Comparison of ENCODE assay signal across 15 cellular contexts in genomic region chr6:10138917-10139316, GRCh38.
DNase-seq lines count a peak whose midpoint lies in the region; ATAC-seq and TF ChIP-seq lines count a peak whose summit lies in the region.
"Had no signal": no experiment of that assay in that cellular context is flagged by ENCODE, and none has a peak within 500 bp of the region (broad histone marks: within the 10 kb centered on the region; RNA-seq: fewer than 3 reads in every experiment).

No MANE protein-coding gene starts in this region.

- no peaks in the 10 kb centered on the region for H3K4me1 Mint-ChIP-seq in activated T-helper 1 cell treated with anti-CD3 and anti-CD28 coated beads, Interleukin-12 subunit alpha, Interleukin-12 subunit beta, Interleukin-2, Interleukin-4 antibody, amounts not matched to agents 30 ng/mL and 10 ng/mL and 1 ng/mL, durations not matched to agents 14 hours and 24 hours and 36 hours (ENCODE audit: low read depth)
- H3K4me1 Mint-ChIP-seq in activated T-cell treated with anti-CD3 and anti-CD28 coated beads, Interleukin-2, amount 50 U/mL, for 4 hours (ENCODE audit: low read depth): no peaks in the 10 kb centered on the region

- POLR2A ChIA-PET in IMR-90 (lab: Charles Lee; ENCODE audit: unreplicated experiment) (no interaction called here), RWPE1 (lab: Yijun Ruan, JAX; ENCODE audit: low non-redundant PET) (interaction anchor here (0.7 kb wide), 1 partner anchor 276 kb away, joined by 5 read pairs; the partner anchor contains the start of gene TFAP2A)

- H3K27me3 ChIP-seq in IMR-90 (ENCODE audit: control insufficient read depth, insufficient read depth, low read length): no peaks in the 10 kb centered on the region
- no peaks in the 10 kb centered on the region for H3K27me3 ChIP-seq in foreskin keratinocyte

- TF ChIP-seq RAD21 in IMR-90 (IDR thresholded peaks at IDR 0.05; ENCODE audit: low read length): no peak

- H3K4me3 ChIP-seq in IMR-90 (ENCODE audit: insufficient read depth, low read depth, low read length): no peak overlapping the region

- H3K4me2 ChIP-seq in IMR-90 (ENCODE audit: low read depth, low read length): no peak overlapping the region
- H3K4me2 ChIP-seq: SK-N-SH had no signal

- H2AK9ac ChIP-seq in IMR-90 (replicated peaks; ENCODE audit: low read depth, low read length, poor library complexity): no peak overlapping the region

- H2BK15ac ChIP-seq in IMR-90 (ENCODE audit: low read depth, low read length): no peak overlapping the region

- dilution Hi-C loops in IMR-90 (cut with HindIII; ENCODE audit: low sequenced_read_pairs, unreplicated experiment): no loop called here

- H3K36me3 Mint-ChIP-seq in activated T-helper 1 cell treated with anti-CD3 and anti-CD28 coated beads, Interleukin-12 subunit alpha, Interleukin-12 subunit beta, Interleukin-2, Interleukin-4 antibody, amounts not matched to agents 30 ng/mL and 10 ng/mL and 1 ng/mL, durations not matched to agents 14 hours and 24 hours and 36 hours (ENCODE audit: low read depth): no peaks in the 10 kb centered on the region
- H3K36me3 Mint-ChIP-seq in activated T-cell treated with anti-CD3 and anti-CD28 coated beads, Interleukin-2, amount 50 U/mL, for 4 hours (ENCODE audit: insufficient read depth): no peaks in the 10 kb centered on the region
- H3K36me3 Mint-ChIP-seq: brain had no signal

- no peak overlapping the region for H3K27ac Mint-ChIP-seq in activated T-helper 1 cell treated with anti-CD3 and anti-CD28 coated beads, Interleukin-12 subunit alpha, Interleukin-12 subunit beta, Interleukin-2, Interleukin-4 antibody, amounts not matched to agents 30 ng/mL and 10 ng/mL and 1 ng/mL, durations not matched to agents 14 hours and 24 hours and 36 hours
- H3K27ac Mint-ChIP-seq: brain had no signal

- TF ChIP-seq POLR2A in IMR-90 (IDR thresholded peaks at IDR 0.05; ENCODE audit: low read depth, low read length): no peak

- no peak overlapping the region for H2AFZ ChIP-seq in IMR-90 (replicated peaks; ENCODE audit: low read length, poor library complexity)

- no peak overlapping the region for H3K14ac ChIP-seq in IMR-90 (replicated peaks; ENCODE audit: low read depth, low read length)

- no peak overlapping the region for H2BK120ac ChIP-seq in IMR-90 (ENCODE audit: low read depth, low read length)

- H4K20me1 ChIP-seq in IMR-90 (ENCODE audit: insufficient read depth, low read length): no peaks in the 10 kb centered on the region

- no peak overlapping the region for H4K5ac ChIP-seq in IMR-90 (ENCODE audit: low read depth, low read length)

- H4K8ac ChIP-seq in IMR-90 (ENCODE audit: low read depth in 2 of 2, low read length in 2 of 2): no peak overlapping the region

- H3K23ac ChIP-seq in IMR-90 (ENCODE audit: low read depth, low read length): no peak overlapping the region

- H3K56ac ChIP-seq in IMR-90 (ENCODE audit: extremely low read depth, insufficient read depth, low read length): no peak overlapping the region

- H3K9me3 ChIP-seq in IMR-90 (ENCODE audit: control insufficient read depth, insufficient read depth, low read length): peaks cover 3% of the 10 kb centered on the region; the same call in 1 of the 2 replicates
- H3K9me3 ChIP-seq: SK-N-SH had no signal

- no peak overlapping the region for H2BK20ac ChIP-seq in IMR-90 (ENCODE audit: low read depth, low read length)

- no peak overlapping the region for H3K9ac ChIP-seq in IMR-90 (ENCODE audit: low read depth, low read length)
- H3K9ac ChIP-seq: SK-N-SH had no signal

- H3K4ac ChIP-seq in IMR-90 (ENCODE audit: low read depth, low read length): no peak overlapping the region

- H3K4me1 ChIP-seq in IMR-90 (ENCODE audit: control insufficient read depth, insufficient read depth, low read length): no peaks in the 10 kb centered on the region
- H3K4me1 ChIP-seq in foreskin keratinocyte: peaks cover 18% of the 10 kb centered on the region

- H3K4me3 Mint-ChIP-seq in activated T-helper 1 cell treated with anti-CD3 and anti-CD28 coated beads, Interleukin-12 subunit alpha, Interleukin-12 subunit beta, Interleukin-2, Interleukin-4 antibody, amounts not matched to agents 30 ng/mL and 10 ng/mL and 1 ng/mL, durations not matched to agents 14 hours and 24 hours and 36 hours: no peak overlapping the region
- no peak overlapping the region for H3K4me3 Mint-ChIP-seq in activated T-cell treated with anti-CD3 and anti-CD28 coated beads, Interleukin-2, amount 50 U/mL, for 4 hours
- H3K4me3 Mint-ChIP-seq: brain had no signal

- in situ Hi-C loops in Caki2 (cut with HindIII; ENCODE audit: low pct_unique_long_range_greater_than_20kb, low sequenced_read_pairs): no loop called here
- in situ Hi-C loops in IMR-90 (cut with MboI; ENCODE audit: low sequenced_read_pairs): no loop called here

- no peaks in the 10 kb centered on the region for H3K79me1 ChIP-seq in IMR-90 (ENCODE audit: low read depth in 1 of 2, low read length in 2 of 2)

- no peaks in the 10 kb centered on the region for H3K36me3 ChIP-seq in IMR-90 (ENCODE audit: control insufficient read depth, insufficient read depth, low read length)

- intact Hi-C loops in IMR-90 (cut with micrococcal nuclease): no loop called here
- intact Hi-C loops in activated T-helper 1 cell treated with anti-CD3 and anti-CD28 coated beads, Interleukin-12 subunit alpha, Interleukin-12 subunit beta, Interleukin-2, Interleukin-4 antibody, amounts not matched to agents 30 ng/mL and 10 ng/mL and 1 ng/mL, durations not matched to agents 14 hours and 24 hours and 36 hours (cut with micrococcal nuclease): no loop called here

- DNase-seq in Caki2 (ENCODE audit: low read depth) (peak; percentile 47), IMR-90 (peak; percentile 21), RWPE1 (ENCODE audit: low spot score) (peak; percentile 40), foreskin keratinocyte (peak; percentile 64 to 81), NCI-H1105 (lab: John Stamatoyannopoulos, UW) (no peak)
- no peak for DNase-seq in activated T-helper 1 cell treated with anti-CD3 and anti-CD28 coated beads, Interleukin-12 subunit alpha, Interleukin-12 subunit beta, Interleukin-2, Interleukin-4 antibody, amounts not matched to agents 30 ng/mL and 10 ng/mL and 1 ng/mL, durations not matched to agents 14 hours and 24 hours and 36 hours (ENCODE audit: low spot score)
- DNase-seq in stimulated activated naive CD4-positive, alpha-beta T cell (lab: John Stamatoyannopoulos, UW): no peak
- no peak for DNase-seq in activated T-cell treated with anti-CD3 and anti-CD28 coated beads, Interleukin-2, amount 50 U/mL, for 4 hours
- DNase-seq: activated CD4-positive, alpha-beta T cell treated with anti-CD3 and anti-CD28 coated beads, Interleukin-2, amount 50 U/mL, for 4 hours; activated naive CD4-positive, alpha-beta T cell treated with anti-CD3 and anti-CD28 coated beads, Interleukin-2, amount 50 U/mL, for 16 hours; NCI-H1092 treated with DMSO at 0.1 percent for 48 hours; NCI-H446 treated with DMSO at 0.1 percent for 48 hours; SK-N-SH; stimulated activated CD4-positive, alpha-beta T cell treated with anti-CD3 and anti-CD28 coated beads, Interleukin-2, amount 100 ng/mL, for 48 hours had no signal

- H3K27ac ChIP-seq in IMR-90 (ENCODE audit: insufficient read depth, low read length): no peak overlapping the region
- H3K27ac ChIP-seq in RWPE1: no peak overlapping the region
- H3K27ac ChIP-seq in foreskin keratinocyte: peak overlapping the region; percentile 22

- ATAC-seq in IMR-90 (ENCODE audit: low read depth) (0 out of 2 replicates have a peak, but pooled peaks have one; percentile 24), foreskin keratinocyte (peak; percentile 86)
- no peak for ATAC-seq in activated T-cell treated with anti-CD3 and anti-CD28 coated beads, Interleukin-2, amount 50 U/mL, for 4 hours

- no peaks in the 10 kb centered on the region for H3K27me3 Mint-ChIP-seq in activated T-helper 1 cell treated with anti-CD3 and anti-CD28 coated beads, Interleukin-12 subunit alpha, Interleukin-12 subunit beta, Interleukin-2, Interleukin-4 antibody, amounts not matched to agents 30 ng/mL and 10 ng/mL and 1 ng/mL, durations not matched to agents 14 hours and 24 hours and 36 hours (ENCODE audit: insufficient read depth)
- H3K27me3 Mint-ChIP-seq in activated T-cell treated with anti-CD3 and anti-CD28 coated beads, Interleukin-2, amount 50 U/mL, for 4 hours (ENCODE audit: low read depth): peaks cover 6% of the 10 kb centered on the region

- CTCF ChIA-PET in IMR-90 (lab: Yijun Ruan, JAX) (interaction anchor here (0.6 kb wide), 1 partner anchor 340 kb away, joined by 3 read pairs; no protein-coding TSS in a partner anchor), RWPE1 (lab: Yijun Ruan, JAX) (no interaction called here)

- TF ChIP-seq CTCF in IMR-90 (conservative IDR thresholded peaks at IDR 0.05; ENCODE audit: low read depth, low read length): no peak
- no peak for TF ChIP-seq CTCF in RWPE1 (conservative IDR thresholded peaks at IDR 0.05; ENCODE audit: low read depth)
- peak; percentile 23 for TF ChIP-seq CTCF in foreskin keratinocyte (conservative IDR thresholded peaks at IDR 0.05)

- WGBS in IMR-90 (ENCODE audit: extremely low coverage in 2 of 2, insufficient read length in 1 of 2), 2 experiments: no CpG with 5 or more reads among the region's 3 CpGs

- no peak overlapping the region for H3K18ac ChIP-seq in IMR-90 (ENCODE audit: low read depth, low read length)

- H4K91ac ChIP-seq in IMR-90 (ENCODE audit: insufficient read depth, low read depth, low read length): no peak overlapping the region

- no peak overlapping the region for H2BK5ac ChIP-seq in IMR-90 (ENCODE audit: low read depth, low read length, poor library complexity, severe bottlenecking)

- BruUV-seq in IMR-90 (replicated peaks; lab: Mats Ljungman, UMichigan): no TSS peak

- H2AK5ac ChIP-seq in IMR-90 (ENCODE audit: low read depth, low read length): no peak overlapping the region

- no peaks in the 10 kb centered on the region for H3K9me3 Mint-ChIP-seq in activated T-helper 1 cell treated with anti-CD3 and anti-CD28 coated beads, Interleukin-12 subunit alpha, Interleukin-12 subunit beta, Interleukin-2, Interleukin-4 antibody, amounts not matched to agents 30 ng/mL and 10 ng/mL and 1 ng/mL, durations not matched to agents 14 hours and 24 hours and 36 hours
- H3K9me3 Mint-ChIP-seq in activated T-cell treated with anti-CD3 and anti-CD28 coated beads, Interleukin-2, amount 50 U/mL, for 4 hours: no peaks in the 10 kb centered on the region

- H3K9me1 ChIP-seq in IMR-90 (ENCODE audit: insufficient read depth, low read length): no peaks in the 10 kb centered on the region

TF ChIP-seq in IMR-90, 13 proteins besides CTCF, POLR2A, EP300 and RAD21 (continues in another document):
- TF ChIP-seq, protein P1, sequence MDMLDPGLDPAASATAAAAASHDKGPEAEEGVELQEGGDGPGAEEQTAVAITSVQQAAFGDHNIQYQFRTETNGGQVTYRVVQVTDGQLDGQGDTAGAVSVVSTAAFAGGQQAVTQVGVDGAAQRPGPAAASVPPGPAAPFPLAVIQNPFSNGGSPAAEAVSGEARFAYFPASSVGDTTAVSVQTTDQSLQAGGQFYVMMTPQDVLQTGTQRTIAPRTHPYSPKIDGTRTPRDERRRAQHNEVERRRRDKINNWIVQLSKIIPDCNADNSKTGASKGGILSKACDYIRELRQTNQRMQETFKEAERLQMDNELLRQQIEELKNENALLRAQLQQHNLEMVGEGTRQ (IDR thresholded peaks at IDR 0.05; ENCODE audit: low read depth, low read length): no peak

Comparison
In these comparisons a context has a peak if more than half of its experiments do, and no peak if none do; other contexts are left out.
1. DNase-seq: peak in Caki2 (single experiment), IMR-90 (single experiment), RWPE1 (single experiment) and foreskin keratinocyte (2 of 2); none in activated T-helper 1 cell treated with anti-CD3 and anti-CD28 coated beads, Interleukin-12 subunit alpha, Interleukin-12 subunit beta, Interleukin-2, Interleukin-4 antibody, amounts not matched to agents 30 ng/mL and 10 ng/mL and 1 ng/mL, durations not matched to agents 14 hours and 24 hours and 36 hours (single experiment), stimulated activated naive CD4-positive, alpha-beta T cell (0 of 6), activated T-cell treated with anti-CD3 and anti-CD28 coated beads, Interleukin-2, amount 50 U/mL, for 4 hours (single experiment) and NCI-H1105 (single experiment).
2. ATAC-seq: peak in IMR-90 (single experiment) and foreskin keratinocyte (single experiment); none in activated T-cell treated with anti-CD3 and anti-CD28 coated beads, Interleukin-2, amount 50 U/mL, for 4 hours (0 of 2).